In the genomic region with DNA sequence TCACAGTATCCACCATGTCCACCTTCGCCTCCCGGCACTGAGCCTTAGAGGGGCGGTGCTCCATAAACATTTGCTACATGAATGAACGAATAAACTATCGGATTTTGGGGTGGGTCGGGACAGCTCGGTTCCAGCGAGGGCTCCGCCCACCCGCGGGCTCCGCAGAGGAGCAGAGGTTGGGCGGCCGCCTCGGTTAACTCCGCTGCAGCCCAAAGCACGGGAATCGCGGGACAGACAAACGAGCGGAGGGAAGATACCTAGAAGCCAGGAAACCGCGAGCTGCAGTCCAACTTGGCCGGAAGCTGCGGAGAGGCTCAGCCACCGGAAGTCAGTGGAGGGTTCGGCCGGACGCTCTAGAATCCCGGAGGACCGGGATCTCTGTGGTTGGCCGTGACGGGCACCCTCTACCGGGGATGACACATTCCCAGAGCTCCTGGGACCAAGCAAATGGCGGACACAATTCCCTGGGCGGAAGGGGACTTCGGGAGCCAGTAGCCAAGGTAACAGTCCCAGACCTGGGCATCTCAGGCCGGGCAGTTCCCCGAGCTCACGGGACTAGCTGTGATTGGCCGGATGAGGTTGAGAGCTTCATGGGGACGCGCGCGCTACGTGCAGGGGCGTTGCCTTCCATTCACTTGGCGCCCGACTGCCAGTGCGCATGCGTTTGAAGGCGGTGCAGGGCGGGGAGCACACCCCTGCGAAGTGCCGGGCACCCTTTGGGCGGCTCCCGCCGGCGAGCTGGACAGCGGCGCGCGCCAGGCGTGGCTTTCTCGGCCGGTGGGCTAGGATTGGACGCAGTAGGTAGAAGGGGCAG, we compare ENCODE assay signal across 8 cellular contexts. TPM values are rescaled to one million over a fixed set of nuclear protein-coding genes. Genes with fewer than 3 reads are reported as not detected.
A peak's percentile ranks its signal among the peaks of the same experiment; 100 is the strongest.
DNase-seq lines count a peak whose midpoint lies in the region; ATAC-seq and TF ChIP-seq lines count a peak whose summit lies in the region.

No MANE protein-coding gene starts in this region.

- intact Hi-C loops in left lung (cut with DNase I): loop anchor here in 1 of 2 donors (10.0 kb wide), 1 partner anchor 67 kb away; no protein-coding TSS in a partner anchor

- H3K4me3 Mint-ChIP-seq in CD4-positive, CD25-positive, alpha-beta regulatory T cell: peak overlapping the region; percentile 94 to 99 (median 98)

- H3K4me3 ChIP-seq in CD4-positive, CD25-positive, alpha-beta regulatory T cell (ENCODE audit: low read depth, low read length): peak overlapping the region; percentile 91
- peak overlapping the region; percentile 81 to 91 for H3K4me3 ChIP-seq in left lung

- no peaks in the 10 kb centered on the region for H3K27me3 Mint-ChIP-seq in CD4-positive, CD25-positive, alpha-beta regulatory T cell

- peaks cover 6 to 24% (median 13%) of the 10 kb centered on the region in 4 donors for H3K4me1 Mint-ChIP-seq in CD4-positive, CD25-positive, alpha-beta regulatory T cell

- ATAC-seq in CD4-positive, CD25-positive, alpha-beta regulatory T cell (ENCODE audit: low read depth in 2 of 2): peak; percentile 88 to 93
- peak; percentile 94 for ATAC-seq in GM19438 (IDR thresholded peaks at IDR 0.05; ENCODE audit: low read depth, unreplicated experiment)
- ATAC-seq in HG03571 (IDR thresholded peaks at IDR 0.05; ENCODE audit: unreplicated experiment): peak; percentile 90
- ATAC-seq in left lung: peak; percentile 94

- TF ChIP-seq CTCF in left lung (IDR thresholded peaks at IDR 0.05): no peak

- H3K9me3 ChIP-seq in CD4-positive, CD25-positive, alpha-beta regulatory T cell (ENCODE audit: control insufficient read depth in 2 of 2, low read length in 2 of 2): no peaks in the 10 kb centered on the region
- H3K9me3 ChIP-seq in left lung: no peaks in the 10 kb centered on the region

- peaks cover 19% of the 10 kb centered on the region for H3K36me3 ChIP-seq in CD4-positive, CD25-positive, alpha-beta regulatory T cell (ENCODE audit: control insufficient read depth, insufficient read depth, low read length)
- H3K36me3 ChIP-seq in left lung: peaks cover 0 to 35% of the 10 kb centered on the region in 2 donors

- peak; percentile 92 to 99 (median 95) for DNase-seq in CD4-positive, CD25-positive, alpha-beta regulatory T cell
- DNase-seq in NCI-H774 (lab: John Stamatoyannopoulos, UW) (peak; percentile 92), dermis blood vessel endothelial cell (peak; percentile 99), left lung (peak; percentile 99 to 100)
- peak; percentile 96 for DNase-seq in activated CD4-positive, alpha-beta T cell treated with anti-CD3 and anti-CD28 coated beads, Interleukin-2, amount 50 U/mL, for 48 hours
- DNase-seq in stimulated activated CD4-positive, alpha-beta T cell treated with anti-CD3 and anti-CD28 coated beads, Interleukin-2, amount 100 ng/mL, for 4 hours (ENCODE audit: low read depth): peak; percentile 81

- peak overlapping the region; percentile 94 to 98 (median 94) for H3K27ac Mint-ChIP-seq in CD4-positive, CD25-positive, alpha-beta regulatory T cell

- no peaks in the 10 kb centered on the region for H3K27me3 ChIP-seq in CD4-positive, CD25-positive, alpha-beta regulatory T cell (ENCODE audit: control insufficient read depth, insufficient read depth, low read length)
- H3K27me3 ChIP-seq in left lung: no peaks in the 10 kb centered on the region

- peak overlapping the region; percentile 96 for H3K27ac ChIP-seq in CD4-positive, CD25-positive, alpha-beta regulatory T cell (ENCODE audit: insufficient read depth, low read length, poor library complexity, severe bottlenecking)
- peak overlapping the region; percentile 95 to 98 for H3K27ac ChIP-seq in left lung

- peaks cover 15% of the 10 kb centered on the region for H3K4me1 ChIP-seq in CD4-positive, CD25-positive, alpha-beta regulatory T cell (ENCODE audit: control insufficient read depth, insufficient read depth, low read length, poor library complexity, severe bottlenecking)
- H3K4me1 ChIP-seq in left lung: peaks cover 10 to 42% of the 10 kb centered on the region in 2 donors

- no peaks in the 10 kb centered on the region for H3K9me3 Mint-ChIP-seq in CD4-positive, CD25-positive, alpha-beta regulatory T cell

- peaks cover 15% of the 10 kb centered on the region for H3K36me3 Mint-ChIP-seq in CD4-positive, CD25-positive, alpha-beta regulatory T cell

RNA-seq across cellular contexts. Expression of gene MAPK7, which starts 0.5 kb away (rescaled TPM):
- total RNA-seq in CD4-positive, CD25-positive, alpha-beta regulatory T cell: 26.0 TPM
- 1 to 10 TPM; 3.4 to 6.7 (median 4.8) TPM for polyA plus RNA-seq in CD4-positive, CD25-positive, alpha-beta regulatory T cell
- total RNA-seq in dermis blood vessel endothelial cell (19.4 and 22.8 TPM in 2 replicates), left lung (10 to 100 TPM; 23.6 to 33.8 TPM)

RNA-seq across cellular contexts. Expression of gene MFAP4, which starts 9.2 kb away (rescaled TPM):
- not detected for total RNA-seq in CD4-positive, CD25-positive, alpha-beta regulatory T cell
- polyA plus RNA-seq in CD4-positive, CD25-positive, alpha-beta regulatory T cell: not detected
- not detected in 2 replicates for total RNA-seq in dermis blood vessel endothelial cell
- 100 to 1,000 TPM in 1 of 2 donors, 10 to 100 TPM in 1; 91.0 to 153 TPM for total RNA-seq in left lung

RNA-seq across cellular contexts. Expression of gene B9D1, which starts 15.3 kb away (rescaled TPM):
- total RNA-seq in CD4-positive, CD25-positive, alpha-beta regulatory T cell: 2.1 TPM
- 1 to 10 TPM; 1.2 to 2.0 (median 1.5) TPM for polyA plus RNA-seq in CD4-positive, CD25-positive, alpha-beta regulatory T cell
- 11.5 and 12.6 TPM in 2 replicates for total RNA-seq in dermis blood vessel endothelial cell
- total RNA-seq in left lung: 10 to 100 TPM; 11.4 to 14.1 TPM

RNA-seq across cellular contexts. Expression of gene RNF112, which starts 33.2 kb away (rescaled TPM):
- total RNA-seq in CD4-positive, CD25-positive, alpha-beta regulatory T cell: 0.39 TPM
- polyA plus RNA-seq in CD4-positive, CD25-positive, alpha-beta regulatory T cell: not detected
- total RNA-seq in dermis blood vessel endothelial cell (0.51 and 0.70 TPM in 2 replicates), left lung (1 to 10 TPM; 2.1 to 3.4 TPM)

Comparison
In these comparisons a context has a peak if more than half of its experiments do, and no peak if none do; other contexts are left out.
1. Peak in every context shown above with its lines: DNase-seq, ATAC-seq, H3K4me3 ChIP-seq and H3K27ac ChIP-seq.
2. RNA of gene MFAP4, which starts 9.2 kb away (total RNA-seq): 91.0 to 153 TPM in left lung; not detected in CD4-positive, CD25-positive, alpha-beta regulatory T cell (single experiment) and not detected in dermis blood vessel endothelial cell; every median in the first group is over 10 times any median in the second.